In genomic region chr12:122094735-122095561, GRCh38 we compare ENCODE assay signal across 1 cellular context.
TF ChIP-seq lines count a peak whose summit lies in the region.

No MANE protein-coding gene starts in this region.

TF ChIP-seq in K562, 482 proteins besides CTCF, POLR2A, EP300 and RAD21 (continued from another document and continues in another):
- TF ChIP-seq, protein P1, sequence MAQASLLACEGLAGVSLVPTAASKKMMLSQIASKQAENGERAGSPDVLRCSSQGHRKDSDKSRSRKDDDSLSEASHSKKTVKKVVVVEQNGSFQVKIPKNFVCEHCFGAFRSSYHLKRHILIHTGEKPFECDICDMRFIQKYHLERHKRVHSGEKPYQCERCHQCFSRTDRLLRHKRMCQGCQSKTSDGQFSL (CRISPR knock-in tag; IDR thresholded peaks at IDR 0.05), result peak; percentile 70; the same call in 1 of the 2 replicates
- TF ChIP-seq, protein P1 (tag; IDR thresholded peaks at IDR 0.05), result no peak
- TF ChIP-seq MIER1 (IDR thresholded peaks at IDR 0.05; ENCODE audit: low read depth) (0 out of 2 replicates have a peak, but pooled peaks have one; percentile 45), TRIM25 (IDR thresholded peaks at IDR 0.05; ENCODE audit: borderline replicate concordance) (0 out of 2 replicates have a peak, but pooled peaks have one; percentile 53), ETV6 (IDR thresholded peaks at IDR 0.05; ENCODE audit: borderline replicate concordance in 1 of 2, low read depth in 2 of 2, low read length in 1 of 2) (no peak), ETV6 (CRISPR knock-in tag; IDR thresholded peaks at IDR 0.05; ENCODE audit: borderline replicate concordance) (no peak), ZSCAN32 (CRISPR knock-in tag; IDR thresholded peaks at IDR 0.05) (no peak), TAL1 (IDR thresholded peaks at IDR 0.05) (0 out of 2 replicates have a peak, but pooled peaks have one; percentile 15), TOE1 (IDR thresholded peaks at IDR 0.05; ENCODE audit: borderline replicate concordance) (peak; percentile 75; the same call in 1 of the 2 replicates), TOE1 (CRISPR knock-in tag; IDR thresholded peaks at IDR 0.05; ENCODE audit: borderline replicate concordance, low read depth) (0 out of 2 replicates have a peak, but pooled peaks have one; percentile 47), THRAP3 (IDR thresholded peaks at IDR 0.05; ENCODE audit: borderline replicate concordance) (peak; percentile 87; the same call in 1 of the 2 replicates), POLR2B (IDR thresholded peaks at IDR 0.05; ENCODE audit: low read depth, partially characterized antibody) (peak; percentile 46), CHD4 (IDR thresholded peaks at IDR 0.05; ENCODE audit: insufficient read depth, insufficient replicate concordance, low read depth, low read length, poor library complexity, severe bottlenecking) (peak; percentile 35), ZBTB33 (CRISPR knock-in tag; IDR thresholded peaks at IDR 0.05) (peak; percentile 94), ZNF407 (IDR thresholded peaks at IDR 0.05; ENCODE audit: low read depth) (no peak), OTX1 (CRISPR knock-in tag; IDR thresholded peaks at IDR 0.05) (0 out of 2 replicates have a peak, but pooled peaks have one; percentile 6), TSC22D4 (tag; IDR thresholded peaks at IDR 0.05) (peak; percentile 68; the same call in 1 of the 2 replicates), CBFA2T2 (conservative IDR thresholded peaks at IDR 0.05) (0 out of 2 replicates have a peak, but pooled peaks have one; percentile 3), ARID1B (IDR thresholded peaks at IDR 0.05) (peak; percentile 44), BCOR (IDR thresholded peaks at IDR 0.05) (peak; percentile 68; the same call in 1 of the 2 replicates), DPF2 (IDR thresholded peaks at IDR 0.05) (peak; percentile 37; the same call in 1 of the 2 replicates), RB1 (IDR thresholded peaks at IDR 0.05; ENCODE audit: low read depth) (no peak), ZNF274 (IDR thresholded peaks at IDR 0.05; ENCODE audit: borderline replicate concordance, low read depth, low read length) (no peak), NKRF (IDR thresholded peaks at IDR 0.05; ENCODE audit: borderline replicate concordance) (peak; percentile 65; the same call in 1 of the 2 replicates), HDAC6 (IDR thresholded peaks at IDR 0.05; ENCODE audit: low read depth, low read length) (peak; percentile 94; the same call in 1 of the 2 replicates), MYBL2 (IDR thresholded peaks at IDR 0.05; ENCODE audit: low read depth) (0 out of 2 replicates have a peak, but pooled peaks have one; percentile 28), MYBL2 (CRISPR knock-in tag; IDR thresholded peaks at IDR 0.05; ENCODE audit: borderline replicate concordance) (no peak), SUPT5H (IDR thresholded peaks at IDR 0.05) (peak; percentile 52), RBBP5 (IDR thresholded peaks at IDR 0.05; ENCODE audit: borderline replicate concordance, insufficient read depth, low read length, poor library complexity, severe bottlenecking) (no peak), MTA2 (IDR thresholded peaks at IDR 0.05; ENCODE audit: low read depth) (no peak), BHLHE40 (IDR thresholded peaks at IDR 0.05; ENCODE audit: low read length) (0 out of 2 replicates have a peak, but pooled peaks have one; percentile 17), MYNN (IDR thresholded peaks at IDR 0.05) (no peak), MYNN (CRISPR knock-in tag; IDR thresholded peaks at IDR 0.05) (no peak), ELF4 (CRISPR knock-in tag; IDR thresholded peaks at IDR 0.05) (peak; percentile 64; the same call in 1 of the 2 replicates), MNT (conservative IDR thresholded peaks at IDR 0.05) (no peak)
- TF ChIP-seq, protein P2, sequence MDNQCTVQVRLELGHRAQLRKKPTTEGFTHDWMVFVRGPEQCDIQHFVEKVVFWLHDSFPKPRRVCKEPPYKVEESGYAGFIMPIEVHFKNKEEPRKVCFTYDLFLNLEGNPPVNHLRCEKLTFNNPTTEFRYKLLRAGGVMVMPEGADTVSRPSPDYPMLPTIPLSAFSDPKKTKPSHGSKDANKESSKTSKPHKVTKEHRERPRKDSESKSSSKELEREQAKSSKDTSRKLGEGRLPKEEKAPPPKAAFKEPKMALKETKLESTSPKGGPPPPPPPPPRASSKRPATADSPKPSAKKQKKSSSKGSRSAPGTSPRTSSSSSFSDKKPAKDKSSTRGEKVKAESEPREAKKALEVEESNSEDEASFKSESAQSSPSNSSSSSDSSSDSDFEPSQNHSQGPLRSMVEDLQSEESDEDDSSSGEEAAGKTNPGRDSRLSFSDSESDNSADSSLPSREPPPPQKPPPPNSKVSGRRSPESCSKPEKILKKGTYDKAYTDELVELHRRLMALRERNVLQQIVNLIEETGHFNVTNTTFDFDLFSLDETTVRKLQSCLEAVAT (IDR thresholded peaks at IDR 0.05), result peak in 1 of 2 experiments; percentile 77; a peak in 3 of 4 replicates
- TF ChIP-seq, protein P3, sequence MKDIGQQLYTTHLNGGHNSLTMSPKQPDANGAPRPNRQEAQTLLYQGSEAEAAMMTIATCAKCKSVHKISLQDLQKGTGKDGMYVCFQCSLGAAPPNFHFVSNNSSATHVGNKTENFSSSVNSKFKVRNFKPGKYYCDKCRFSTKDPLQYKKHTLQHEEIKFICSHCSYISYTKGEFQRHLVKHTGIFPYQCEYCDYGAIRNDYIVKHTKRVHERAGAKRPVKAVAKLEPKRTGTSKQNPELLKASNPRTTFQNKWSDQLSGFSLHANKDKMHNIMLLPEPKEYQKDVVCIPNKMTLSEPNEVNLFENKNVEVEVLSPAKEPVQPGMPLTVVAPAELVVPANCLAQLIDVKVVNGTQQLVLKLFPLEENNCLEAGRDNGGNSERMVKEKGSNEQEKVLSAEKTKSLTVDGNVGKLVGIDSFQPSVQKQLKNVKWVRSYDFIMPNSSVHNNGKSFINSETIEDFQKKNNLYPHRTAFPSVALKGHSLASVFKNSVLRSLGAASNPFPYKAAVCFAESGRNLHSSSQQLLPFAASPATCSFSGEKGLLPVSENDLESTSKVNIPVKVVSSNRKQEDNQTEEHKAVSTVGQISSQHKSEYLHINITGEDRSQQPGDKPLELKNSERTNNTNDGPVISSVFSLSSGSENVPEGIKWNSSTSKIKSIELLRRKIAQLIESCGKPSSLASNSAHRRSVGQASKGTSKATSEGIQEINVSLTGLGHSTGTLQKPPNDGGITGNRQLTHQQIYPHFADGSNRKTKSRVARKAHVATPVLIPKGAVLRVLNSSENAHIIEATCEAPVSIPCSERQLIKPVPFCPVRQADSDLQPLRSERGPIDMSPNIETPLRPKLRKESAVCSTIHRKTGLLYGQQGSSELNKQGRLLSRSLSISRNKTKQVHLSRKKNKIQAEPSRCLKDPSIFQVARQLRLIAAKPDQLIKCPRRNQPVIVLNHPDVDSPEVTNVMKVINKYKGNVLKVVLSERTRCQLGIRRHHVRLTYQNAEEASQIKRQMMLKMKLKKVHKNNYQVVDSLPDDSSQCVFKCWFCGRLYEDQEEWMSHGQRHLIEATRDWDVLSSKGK (CRISPR knock-in tag; IDR thresholded peaks at IDR 0.05), result no peak
